ENCODE assay signal across 7 cellular contexts in genomic region chr7:35036361-35037171, GRCh38. TPM values are rescaled to one million over a fixed set of nuclear protein-coding genes. Genes with fewer than 3 reads are reported as not detected.
DNase-seq lines count a peak whose midpoint lies in the region; ATAC-seq and TF ChIP-seq lines count a peak whose summit lies in the region.

No MANE protein-coding gene starts in this region.

- H3K36me3 Mint-ChIP-seq in mesothelial cell of epicardium: no peaks in the 10 kb centered on the region

- DNase-seq in GM12864 (ENCODE audit: low read depth) (no peak), NCI-H69 (lab: John Stamatoyannopoulos, UW) (peak; percentile 82), epithelial cell of esophagus (ENCODE audit: low read depth) (peak; percentile 38), mesothelial cell of epicardium (ENCODE audit: low spot score in 2 of 2, unreplicated experiment in 2 of 2) (peak; percentile 43 to 58)
- peak; percentile 26 for DNase-seq in activated CD8-positive, alpha-beta memory T cell treated with anti-CD3 and anti-CD28 coated beads, Interleukin-2, amount 50 U/mL, for 4 hours
- DNase-seq in stimulated activated naive CD4-positive, alpha-beta T cell (lab: John Stamatoyannopoulos, UW): peak; percentile 4 to 40 (median 32)

- H3K4me3 ChIP-seq in GM12864 (ENCODE audit: low read depth, low read length): peak overlapping the region; percentile 82
- H3K4me3 ChIP-seq in epithelial cell of esophagus (ENCODE audit: low read length): peak overlapping the region; percentile 61

- TF ChIP-seq CTCF in GM12864 (IDR thresholded peaks at IDR 0.05; ENCODE audit: low read depth, low read length, missing control alignments): no peak
- peak; percentile 9 for TF ChIP-seq CTCF in epithelial cell of esophagus (IDR thresholded peaks at IDR 0.05; ENCODE audit: insufficient read depth, low read depth, low read length, missing control alignments)
- TF ChIP-seq CTCF in mesothelial cell of epicardium (IDR thresholded peaks at IDR 0.05; ENCODE audit: unreplicated experiment): no peak

- H3K4me1 Mint-ChIP-seq in mesothelial cell of epicardium: peaks cover 21% of the 10 kb centered on the region

- peak overlapping the region; percentile 95 for H3K27ac Mint-ChIP-seq in mesothelial cell of epicardium

- H3K9me3 Mint-ChIP-seq in mesothelial cell of epicardium: no peaks in the 10 kb centered on the region

- peak; percentile 5 for ATAC-seq in HG02884 (IDR thresholded peaks at IDR 0.05; ENCODE audit: unreplicated experiment)

- H3K4me3 Mint-ChIP-seq in mesothelial cell of epicardium: peak overlapping the region; percentile 98

- H3K27me3 Mint-ChIP-seq in mesothelial cell of epicardium (ENCODE audit: low read depth): peaks cover 4% of the 10 kb centered on the region

RNA-seq across cellular contexts. Expression of gene DPY19L1, which starts 0.7 kb away (rescaled TPM):
- total RNA-seq in mesothelial cell of epicardium: 12.3 to 21.8 TPM (median 19.7 TPM) in 3 replicates
